9 cellular contexts compared by ENCODE assay signal in the genomic region with DNA sequence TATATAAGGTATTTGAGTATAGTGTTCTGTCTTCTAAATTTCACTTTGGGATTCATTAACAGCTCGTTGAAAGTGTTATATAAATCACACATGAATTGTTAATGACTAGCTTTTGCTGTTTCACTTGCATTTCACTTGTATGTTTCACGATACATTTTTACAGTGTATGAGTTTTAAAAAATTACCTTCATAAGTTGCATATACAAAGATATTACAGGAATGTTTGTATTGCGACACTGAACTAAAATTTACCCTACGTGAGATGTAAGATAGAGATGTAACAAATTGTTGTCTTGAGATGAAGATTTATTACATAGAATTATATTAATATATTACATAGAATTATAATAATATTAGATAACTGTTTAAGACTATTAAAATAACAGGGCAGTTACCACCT. TPM values are rescaled to one million over a fixed set of nuclear protein-coding genes. Genes with fewer than 3 reads are reported as not detected.
A peak's percentile ranks its signal among the peaks of the same experiment; 100 is the strongest.
DNase-seq lines count a peak whose midpoint lies in the region; FAIRE-seq and TF ChIP-seq lines count a peak whose summit lies in the region.
"Had no signal": no experiment of that assay in that cellular context is flagged by ENCODE, and none has a peak within 500 bp of the region (broad histone marks: within the 10 kb centered on the region; RNA-seq: fewer than 3 reads in every experiment).

No MANE protein-coding gene starts in this region.

- H3K4me3 ChIP-seq in kidney (ENCODE audit: low read length in 2 of 2) = peak overlapping the region; percentile 68 to 74
- H3K4me3 ChIP-seq in tibial artery = peak overlapping the region; percentile 72 to 94

- no peak overlapping the region for H3K27ac Mint-ChIP-seq in activated naive CD4-positive, alpha-beta T cell treated with anti-CD3 and anti-CD28 coated beads for 36 hours
- peak overlapping the region; percentile 76 for H3K27ac Mint-ChIP-seq in activated naive CD8-positive, alpha-beta T cell

- peaks cover 29% of the 10 kb centered on the region for H3K36me3 Mint-ChIP-seq in activated naive CD4-positive, alpha-beta T cell treated with anti-CD3 and anti-CD28 coated beads for 36 hours (ENCODE audit: low read depth)
- peaks cover 11% of the 10 kb centered on the region for H3K36me3 Mint-ChIP-seq in activated naive CD8-positive, alpha-beta T cell

- peaks cover 0 to 5% of the 10 kb centered on the region in 2 donors for H3K4me1 ChIP-seq in kidney (ENCODE audit: control insufficient read depth in 1 of 2, insufficient read depth in 1 of 2, low read depth in 1 of 2, low read length in 2 of 2)
- peaks cover 0 to 20% (median 7%) of the 10 kb centered on the region in 4 donors for H3K4me1 ChIP-seq in tibial artery

- H3K36me3 ChIP-seq in kidney (ENCODE audit: control insufficient read depth in 1 of 2, insufficient read depth in 2 of 2, low read length in 2 of 2) (peaks cover 5 to 28% of the 10 kb centered on the region in 2 donors), tibial artery (peaks cover 42 to 48% (median 42%) of the 10 kb centered on the region in 3 donors)

- no peaks in the 10 kb centered on the region for H3K9me3 Mint-ChIP-seq in activated naive CD4-positive, alpha-beta T cell treated with anti-CD3 and anti-CD28 coated beads for 36 hours
- no peaks in the 10 kb centered on the region for H3K9me3 Mint-ChIP-seq in activated naive CD8-positive, alpha-beta T cell (ENCODE audit: low read depth)

- no peak for FAIRE-seq in kidney (lab: Jason Lieb, UNC)

- H3K9me3 ChIP-seq in kidney (ENCODE audit: control insufficient read depth in 1 of 2, low read length in 2 of 2) (no peaks in the 10 kb centered on the region), tibial artery (no peaks in the 10 kb centered on the region)

- H3K27ac ChIP-seq in kidney (ENCODE audit: low read depth in 2 of 2, low read length in 2 of 2) (no peak overlapping the region), tibial artery (peak overlapping the region; percentile 76 to 88)

- H3K27me3 ChIP-seq in tibial artery = no peaks in the 10 kb centered on the region

- no peak for DNase-seq in activated naive CD4-positive, alpha-beta T cell treated with anti-CD3 and anti-CD28 coated beads for 36 hours
- DNase-seq in activated naive CD4-positive, alpha-beta T cell (lab: John Stamatoyannopoulos, UW) = no peak
- DNase-seq in kidney = no peak
- no peak for DNase-seq in tibial artery
- DNase-seq in HuH-7 (ENCODE audit: low spot score) = no peak
- DNase-seq in DMS 273 treated with DMSO at 0.1 percent for 48 hours (lab: John Stamatoyannopoulos, UW) = no peak
- DNase-seq in NCI-H187 treated with DMSO at 0.1 percent for 48 hours (lab: John Stamatoyannopoulos, UW) = no peak
- DNase-seq: NCI-H2171 treated with DMSO at 0.1 percent for 48 hours had no signal

- intact Hi-C loops in activated naive CD4-positive, alpha-beta T cell treated with anti-CD3 and anti-CD28 coated beads for 36 hours (cut with micrococcal nuclease) = no loop called here
- intact Hi-C loops in kidney (cut with DNase I) (no loop called here), tibial artery (cut with DNase I; ENCODE audit: low total_unique reads) (no loop called here)

- CTCF ChIA-PET in activated naive CD4-positive, alpha-beta T cell treated with anti-CD3 and anti-CD28 coated beads for 36 hours (lab: Charles Lee) = interaction anchor here (0.7 to 1.1 kb wide), 3 partner anchors 10 to 99 kb away, joined by 4 read pairs; no protein-coding TSS in a partner anchor

- H3K9ac ChIP-seq in kidney (ENCODE audit: low read length in 2 of 2) = peak overlapping the region in 1 of 2 donors; percentile 74

- peak overlapping the region; percentile 81 for H3K4me3 Mint-ChIP-seq in activated naive CD4-positive, alpha-beta T cell treated with anti-CD3 and anti-CD28 coated beads for 36 hours
- H3K4me3 Mint-ChIP-seq in activated naive CD8-positive, alpha-beta T cell = peak overlapping the region; percentile 95

- H3K27me3 Mint-ChIP-seq in activated naive CD4-positive, alpha-beta T cell treated with anti-CD3 and anti-CD28 coated beads for 36 hours (ENCODE audit: low read depth) = no peaks in the 10 kb centered on the region
- no peaks in the 10 kb centered on the region for H3K27me3 Mint-ChIP-seq in activated naive CD8-positive, alpha-beta T cell

- peaks cover 25% of the 10 kb centered on the region for H3K4me1 Mint-ChIP-seq in activated naive CD4-positive, alpha-beta T cell treated with anti-CD3 and anti-CD28 coated beads for 36 hours (ENCODE audit: low read depth)
- peaks cover 28% of the 10 kb centered on the region for H3K4me1 Mint-ChIP-seq in activated naive CD8-positive, alpha-beta T cell (ENCODE audit: low read depth)

- TF ChIP-seq CTCF in kidney (IDR thresholded peaks at IDR 0.05; ENCODE audit: borderline replicate concordance, extremely low read depth, insufficient read depth) = no peak
- TF ChIP-seq CTCF in tibial artery (IDR thresholded peaks at IDR 0.05) = no peak

RNA-seq across cellular contexts. Expression of gene CDC16, which starts 1.5 kb away (rescaled TPM):
- total RNA-seq in activated naive CD4-positive, alpha-beta T cell treated with anti-CD3 and anti-CD28 coated beads for 36 hours = 10 to 100 TPM; 67.2 to 69.5 TPM
- total RNA-seq in kidney = 57.7 TPM
- 49.3 TPM for polyA plus RNA-seq in kidney (ENCODE audit: insufficient read depth, low read depth, low replicate concordance)

RNA-seq across cellular contexts. Expression of gene UPF3A, which starts 45.2 kb away (rescaled TPM):
- total RNA-seq in activated naive CD4-positive, alpha-beta T cell treated with anti-CD3 and anti-CD28 coated beads for 36 hours = 10 to 100 TPM; 36.9 to 38.7 TPM
- 41.7 TPM for total RNA-seq in kidney
- polyA plus RNA-seq in kidney (ENCODE audit: insufficient read depth, low read depth, low replicate concordance) = 34.5 TPM

RNA-seq across cellular contexts. Expression of gene CFAP97D2, which starts 57.2 kb away (rescaled TPM):
- under 1 TPM in 1 of 2 experiments, not detected in 1; 0.17 TPM for total RNA-seq in activated naive CD4-positive, alpha-beta T cell treated with anti-CD3 and anti-CD28 coated beads for 36 hours
- total RNA-seq in kidney = not detected
- not detected for polyA plus RNA-seq in kidney (ENCODE audit: insufficient read depth, low read depth, low replicate concordance)

Comparison
In these comparisons a context has a peak if more than half of its experiments do, and no peak if none do; other contexts are left out.
1. H3K27ac ChIP-seq: peak in tibial artery (2 of 2); none in kidney (0 of 2).